1 cellular context compared by ENCODE assay signal in the genomic region with DNA sequence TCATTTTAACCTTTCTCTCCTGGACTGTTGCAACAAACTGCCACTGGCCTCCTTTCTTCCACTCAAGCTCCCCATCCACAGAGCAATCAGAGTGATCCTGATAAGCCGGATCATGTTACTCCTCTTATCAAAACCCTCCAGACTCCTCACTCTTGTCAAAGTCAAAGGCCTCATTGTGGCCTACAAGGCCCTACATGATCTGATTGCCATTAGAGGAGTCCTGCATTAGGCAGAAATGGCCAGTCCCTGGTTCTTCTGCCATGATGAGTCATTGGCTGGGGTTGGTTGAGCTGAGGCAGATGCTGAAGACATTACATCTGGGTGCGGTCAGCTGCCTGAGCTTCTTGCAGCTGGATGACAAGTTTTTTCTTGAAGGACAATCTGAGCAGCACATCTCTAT.
A peak's percentile ranks its signal among the peaks of the same experiment; 100 is the strongest.
TF ChIP-seq lines count a peak whose summit lies in the region.

No MANE protein-coding gene starts in this region.

TF ChIP-seq in K562, 482 proteins besides CTCF, POLR2A, EP300 and RAD21 (continued from another document):
- TF ChIP-seq ZNF395 (CRISPR knock-in tag; IDR thresholded peaks at IDR 0.05), result peak; percentile 38; the same call in 1 of the 2 replicates
- TF ChIP-seq HES1 (IDR thresholded peaks at IDR 0.05; ENCODE audit: low read depth), result peak; percentile 80
- TF ChIP-seq, protein P1, sequence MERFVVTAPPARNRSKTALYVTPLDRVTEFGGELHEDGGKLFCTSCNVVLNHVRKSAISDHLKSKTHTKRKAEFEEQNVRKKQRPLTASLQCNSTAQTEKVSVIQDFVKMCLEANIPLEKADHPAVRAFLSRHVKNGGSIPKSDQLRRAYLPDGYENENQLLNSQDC (CRISPR knock-in tag; IDR thresholded peaks at IDR 0.05), result no peak
- no peak for TF ChIP-seq GTF3C2 (IDR thresholded peaks at IDR 0.05; ENCODE audit: borderline replicate concordance, extremely low read depth, insufficient read length)
- peak; percentile 68; the same call in 1 of the 2 replicates for TF ChIP-seq ZNF584 (CRISPR knock-in tag; IDR thresholded peaks at IDR 0.05; ENCODE audit: low read depth)
- 0 out of 2 replicates have a peak, but pooled peaks have one; percentile 11 for TF ChIP-seq JUNB (CRISPR knock-in tag; conservative IDR thresholded peaks at IDR 0.05)
- no peak for TF ChIP-seq RBM34 (IDR thresholded peaks at IDR 0.05; ENCODE audit: borderline replicate concordance, insufficient read depth, low read length)
- no peak for TF ChIP-seq ZNF76 (CRISPR knock-in tag; IDR thresholded peaks at IDR 0.05; ENCODE audit: borderline replicate concordance)
- TF ChIP-seq, protein P2, sequence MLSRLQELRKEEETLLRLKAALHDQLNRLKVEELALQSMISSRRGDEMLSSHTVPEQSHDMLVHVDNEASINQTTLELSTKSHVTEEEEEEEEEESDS (CRISPR knock-in tag; IDR thresholded peaks at IDR 0.05), result no peak
- no peak for TF ChIP-seq ETV6 (IDR thresholded peaks at IDR 0.05; ENCODE audit: borderline replicate concordance in 1 of 2, low read depth in 2 of 2, low read length in 1 of 2)
- TF ChIP-seq ETV6 (CRISPR knock-in tag; IDR thresholded peaks at IDR 0.05; ENCODE audit: borderline replicate concordance), result no peak
- no peak for TF ChIP-seq HIVEP1 (CRISPR knock-in tag; IDR thresholded peaks at IDR 0.05)
- peak; percentile 89 for TF ChIP-seq CBFA2T2 (conservative IDR thresholded peaks at IDR 0.05)
- peak; percentile 79 for TF ChIP-seq MEIS2 (IDR thresholded peaks at IDR 0.05; ENCODE audit: partially characterized antibody)
- TF ChIP-seq ZNF134 (CRISPR knock-in tag; conservative IDR thresholded peaks at IDR 0.05), result no peak
